In the genomic region with DNA sequence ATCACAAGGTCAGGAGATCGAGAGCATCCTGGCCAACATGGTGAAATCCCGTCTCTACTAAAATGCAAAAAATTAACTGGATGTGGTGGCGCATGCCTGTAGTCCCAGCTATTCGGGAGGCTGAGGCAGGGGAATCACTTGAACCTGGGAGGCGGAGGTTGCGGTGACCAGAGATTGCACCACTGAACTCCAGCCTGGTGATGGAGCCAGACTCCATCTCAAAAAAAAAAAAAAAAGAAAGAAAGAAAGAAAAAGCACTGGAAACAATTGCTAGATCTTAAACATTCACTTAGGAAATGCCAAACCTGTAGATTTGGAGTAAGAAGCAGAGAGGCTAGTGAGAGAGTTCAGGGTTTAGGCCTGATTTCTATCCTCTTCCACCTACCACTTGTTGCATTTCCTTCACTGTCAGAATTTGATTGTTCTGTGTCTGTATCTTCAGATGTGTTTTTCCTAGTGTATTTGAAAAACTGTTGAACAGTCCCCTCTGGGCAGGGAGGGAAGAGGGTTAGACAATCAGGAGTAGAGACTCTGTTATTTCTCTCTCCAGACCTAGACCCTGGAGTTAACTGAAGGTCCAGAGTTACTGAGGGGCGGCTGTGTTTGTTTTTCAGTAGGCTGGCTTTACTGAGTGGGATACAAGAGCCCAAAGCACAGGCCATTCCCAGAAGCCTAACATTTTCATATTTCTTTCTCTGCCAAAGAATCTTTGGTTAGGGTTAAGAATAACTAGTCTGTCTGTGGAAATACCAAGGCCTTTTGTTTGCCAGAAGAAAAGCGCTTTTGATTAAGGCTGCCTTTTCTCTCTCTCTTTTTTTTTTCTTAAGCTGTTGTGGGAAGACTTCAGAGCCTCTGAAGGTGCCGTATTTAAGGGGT, we compare ENCODE assay signal across 9 cellular contexts. TPM values are rescaled to one million over a fixed set of nuclear protein-coding genes. Genes with fewer than 3 reads are reported as not detected.
DNase-seq lines count a peak whose midpoint lies in the region; ATAC-seq and TF ChIP-seq lines count a peak whose summit lies in the region.
"Had no signal": no experiment of that assay in that cellular context is flagged by ENCODE, and none has a peak within 500 bp of the region (broad histone marks: within the 10 kb centered on the region; RNA-seq: fewer than 3 reads in every experiment).

No MANE protein-coding gene starts in this region.

- no peak overlapping the region for H3K27ac ChIP-seq in HCT116 (ENCODE audit: low read depth, low read length)
- peak overlapping the region; percentile 87 to 89 for H3K27ac ChIP-seq in breast epithelium
- peak overlapping the region; percentile 60 for H3K27ac ChIP-seq in iPS-20b (ENCODE audit: low read length)

- CTCF ChIA-PET in HCT116 (lab: Charles Lee), result interaction anchor here (0.5 to 2.6 kb wide), 4 partner anchors 10 to 85 kb away, joined by 3 to 9 read pairs (median 6); no protein-coding TSS in a partner anchor

- H3K4me3 ChIP-seq in HCT116 (replicated peaks in 1 of 2; ENCODE audit: low read depth in 1 of 2, low read length in 2 of 2) (no peak overlapping the region), breast epithelium (peak overlapping the region in 1 of 3 donors; percentile 29), iPS-20b (ENCODE audit: low read length) (no peak overlapping the region), skeletal muscle satellite cell (ENCODE audit: low read length) (no peak overlapping the region)

- H2AFZ ChIP-seq in HCT116 (ENCODE audit: low read depth, low read length, poor library complexity, severe bottlenecking), result no peak overlapping the region

- no peaks in the 10 kb centered on the region for H3K36me3 ChIP-seq in HCT116 (ENCODE audit: control insufficient read depth in 1 of 2, insufficient read depth in 2 of 2, low read length in 2 of 2)
- H3K36me3 ChIP-seq in breast epithelium, result no peaks in the 10 kb centered on the region
- no peaks in the 10 kb centered on the region for H3K36me3 ChIP-seq in iPS-20b (ENCODE audit: insufficient read depth, low read depth, low read length)
- H3K36me3 ChIP-seq in skeletal muscle satellite cell (ENCODE audit: insufficient read depth, low read length), result no peaks in the 10 kb centered on the region

- DNase-seq in HCT116 (ENCODE audit: low read depth, low spot score) (no peak), breast epithelium (ENCODE audit: low spot score in 2 of 2) (no peak), COLO829 (ENCODE audit: low spot score) (no peak)
- DNase-seq in activated CD4-positive, alpha-beta T cell treated with anti-CD3 and anti-CD28 coated beads, Interleukin-2, amount 50 U/mL, for 1 hour, result no peak
- DNase-seq: Karpas-422 had no signal

- H3K9ac ChIP-seq in HCT116 (ENCODE audit: low read length) (no peak overlapping the region), iPS-20b (ENCODE audit: low read depth, low read length) (peak overlapping the region; percentile 67; the same call in 1 of the 2 replicates), skeletal muscle satellite cell (ENCODE audit: low read depth, low read length) (peak overlapping the region; percentile 38)

- no peaks in the 10 kb centered on the region for H3K9me2 ChIP-seq in HCT116 (ENCODE audit: insufficient read depth)

- H4K20me1 ChIP-seq in HCT116 (ENCODE audit: insufficient read depth), result no peaks in the 10 kb centered on the region

- TF ChIP-seq CTCF in HCT116 (IDR thresholded peaks at IDR 0.05 in 2 of 3, conservative IDR thresholded peaks at IDR 0.05 in 1 of 3; ENCODE audit: borderline replicate concordance in 1 of 3, insufficient read depth in 1 of 3, low read depth in 2 of 3, low read length in 2 of 3) (peak in 2 of 3 experiments; percentile 10 to 22; a peak in 1 of 6 replicates), breast epithelium (IDR thresholded peaks at IDR 0.05) (no peak)

- TF ChIP-seq RAD21 in HCT116 (IDR thresholded peaks at IDR 0.05; ENCODE audit: low read depth), result peak; percentile 48

- H3K27me3 ChIP-seq in HCT116 (ENCODE audit: insufficient read depth, low read length), result no peaks in the 10 kb centered on the region
- H3K27me3 ChIP-seq in breast epithelium, result no peaks in the 10 kb centered on the region
- H3K27me3 ChIP-seq in iPS-20b (ENCODE audit: insufficient read depth, low read length), result no peaks in the 10 kb centered on the region
- H3K27me3 ChIP-seq in skeletal muscle satellite cell (ENCODE audit: control insufficient read depth, insufficient read depth, low read length), result no peaks in the 10 kb centered on the region

- intact Hi-C loops in HCT116 (cut with micrococcal nuclease) (no loop called here), breast epithelium (cut with DNase I; ENCODE audit: low total_unique reads) (no loop called here)

- H3K4me2 ChIP-seq in HCT116 (ENCODE audit: low read length) (no peak overlapping the region), skeletal muscle satellite cell (ENCODE audit: low read length) (peak overlapping the region; percentile 39)

- H3K4me1 ChIP-seq in HCT116 (ENCODE audit: control insufficient read depth in 1 of 2, insufficient read depth in 2 of 2, low read length in 2 of 2), result peaks cover 9 to 20% of the 10 kb centered on the region in 2 experiments
- H3K4me1 ChIP-seq in breast epithelium, result peaks cover 5 to 39% of the 10 kb centered on the region in 2 donors
- H3K4me1 ChIP-seq in iPS-20b (ENCODE audit: insufficient read depth, low read length), result peaks cover 50% of the 10 kb centered on the region
- peaks cover 51% of the 10 kb centered on the region for H3K4me1 ChIP-seq in skeletal muscle satellite cell (ENCODE audit: control insufficient read depth, insufficient read depth, low read length)

- BruUV-seq in HCT116 (replicated peaks; lab: Mats Ljungman, UMichigan), result no TSS peak

- TF ChIP-seq POLR2A in HCT116 (IDR thresholded peaks at IDR 0.05; ENCODE audit: borderline replicate concordance, extremely low read depth, insufficient read depth, insufficient read length) (no peak), breast epithelium (IDR thresholded peaks at IDR 0.05) (no peak)

- H3K79me2 ChIP-seq in HCT116 (ENCODE audit: insufficient read depth, low read length), result peaks cover 10% of the 10 kb centered on the region

- RAD21 ChIA-PET in HCT116 (lab: Charles Lee; ENCODE audit: low non-redundant PET in 1 of 2, low total read pairs in 2 of 2, uncharacterized antibody in 2 of 2, unreplicated experiment in 2 of 2), result interaction anchor here in 1 of 2 experiments (1.2 kb wide), 1 partner anchor 18 kb away, joined by 3 read pairs; no protein-coding TSS in a partner anchor

- ATAC-seq in HCT116 (0 out of 2 replicates have a peak, but pooled peaks have one; percentile 34), GM21390 (IDR thresholded peaks at IDR 0.05; ENCODE audit: unreplicated experiment) (no peak), GM18858 (IDR thresholded peaks at IDR 0.05; ENCODE audit: unreplicated experiment) (no peak)

- POLR2A ChIA-PET in HCT116 (lab: Charles Lee), result no interaction called here

- H3K9me3 ChIP-seq in HCT116 (ENCODE audit: control insufficient read depth in 1 of 2, insufficient read depth in 1 of 2, low read depth in 1 of 2, low read length in 2 of 2), result no peaks in the 10 kb centered on the region
- no peaks in the 10 kb centered on the region for H3K9me3 ChIP-seq in breast epithelium
- H3K9me3 ChIP-seq in iPS-20b (ENCODE audit: insufficient read depth, low read depth, low read length), result no peaks in the 10 kb centered on the region
- H3K9me3 ChIP-seq in skeletal muscle satellite cell (replicated peaks; ENCODE audit: low read length), result no peaks in the 10 kb centered on the region

TF ChIP-seq in HCT116, 20 proteins besides CTCF, POLR2A, EP300 and RAD21 (continues in another document):
- TF ChIP-seq SP1 (IDR thresholded peaks at IDR 0.05; ENCODE audit: low read depth) (no peak), ZNF274 (IDR thresholded peaks at IDR 0.05; ENCODE audit: low read depth, low read length) (no peak), CBX3 (IDR thresholded peaks at IDR 0.05; ENCODE audit: low read depth) (no peak), SRF (IDR thresholded peaks at IDR 0.05; ENCODE audit: low read depth) (no peak), EGR1 (IDR thresholded peaks at IDR 0.05; ENCODE audit: low read depth) (no peak), ZFX (IDR thresholded peaks at IDR 0.05) (no peak), EZH2phosphoT487 (IDR thresholded peaks at IDR 0.05; ENCODE audit: borderline replicate concordance) (no peak), EZH2 (IDR thresholded peaks at IDR 0.05) (no peak), ELF1 (IDR thresholded peaks at IDR 0.05; ENCODE audit: borderline replicate concordance, low read depth) (no peak), SIN3A (IDR thresholded peaks at IDR 0.05; ENCODE audit: low read depth) (no peak)
- TF ChIP-seq, protein P1, sequence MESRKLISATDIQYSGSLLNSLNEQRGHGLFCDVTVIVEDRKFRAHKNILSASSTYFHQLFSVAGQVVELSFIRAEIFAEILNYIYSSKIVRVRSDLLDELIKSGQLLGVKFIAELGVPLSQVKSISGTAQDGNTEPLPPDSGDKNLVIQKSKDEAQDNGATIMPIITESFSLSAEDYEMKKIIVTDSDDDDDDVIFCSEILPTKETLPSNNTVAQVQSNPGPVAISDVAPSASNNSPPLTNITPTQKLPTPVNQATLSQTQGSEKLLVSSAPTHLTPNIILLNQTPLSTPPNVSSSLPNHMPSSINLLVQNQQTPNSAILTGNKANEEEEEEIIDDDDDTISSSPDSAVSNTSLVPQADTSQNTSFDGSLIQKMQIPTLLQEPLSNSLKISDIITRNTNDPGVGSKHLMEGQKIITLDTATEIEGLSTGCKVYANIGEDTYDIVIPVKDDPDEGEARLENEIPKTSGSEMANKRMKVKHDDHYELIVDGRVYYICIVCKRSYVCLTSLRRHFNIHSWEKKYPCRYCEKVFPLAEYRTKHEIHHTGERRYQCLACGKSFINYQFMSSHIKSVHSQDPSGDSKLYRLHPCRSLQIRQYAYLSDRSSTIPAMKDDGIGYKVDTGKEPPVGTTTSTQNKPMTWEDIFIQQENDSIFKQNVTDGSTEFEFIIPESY (IDR thresholded peaks at IDR 0.05; ENCODE audit: extremely low read depth, insufficient replicate concordance, low read length), result no peak

RNA-seq across cellular contexts. Expression of a gene that starts 31.1 kb away (rescaled TPM):
- total RNA-seq in HCT116 (2021; ENCODE audit: unreplicated experiment) (146 TPM), breast epithelium (100 to 1,000 TPM; 279 to 350 (median 325) TPM)
- polyA plus RNA-seq in HCT116 (2012), result 53.8 and 67.2 TPM in 2 replicates
- 124 and 151 TPM in 2 replicates for total RNA-seq in skeletal muscle satellite cell (2012; rRNA removed)

Comparison
In these comparisons a context has a peak if more than half of its experiments do, and no peak if none do; other contexts are left out.
1. CTCF ChIP-seq: peak in HCT116 (2 of 3); none in breast epithelium (0 of 3).